ENCODE assay signal across 15 cellular contexts in the genomic region with DNA sequence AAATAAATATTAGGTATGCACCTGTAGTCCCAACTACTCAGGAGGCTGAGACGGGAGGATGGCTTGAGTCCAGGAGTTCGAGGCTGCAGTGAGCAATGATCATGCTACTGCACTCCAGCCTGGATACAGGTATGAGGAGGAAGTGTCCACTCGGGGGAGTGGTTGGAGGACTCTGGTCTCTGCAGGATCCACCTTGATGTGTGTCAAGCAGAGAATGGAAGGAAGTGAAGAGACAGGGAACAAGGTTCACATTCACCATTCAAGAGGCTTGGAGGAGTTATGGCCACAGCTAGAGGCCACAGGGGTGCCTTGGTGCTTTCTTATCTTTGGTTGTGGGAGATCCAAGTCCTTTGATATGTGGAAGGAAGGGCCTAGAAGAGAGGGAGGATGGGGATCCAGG. TPM values are rescaled to one million over a fixed set of nuclear protein-coding genes. Genes with fewer than 3 reads are reported as not detected.
DNase-seq lines count a peak whose midpoint lies in the region; ATAC-seq and TF ChIP-seq lines count a peak whose summit lies in the region.
"Had no signal": no experiment of that assay in that cellular context is flagged by ENCODE, and none has a peak within 500 bp of the region (broad histone marks: within the 10 kb centered on the region; RNA-seq: fewer than 3 reads in every experiment).

No MANE protein-coding gene starts in this region.

- H3K9me3 Mint-ChIP-seq in nephron, result no peaks in the 10 kb centered on the region
- no peaks in the 10 kb centered on the region for H3K9me3 Mint-ChIP-seq in type B pancreatic cell
- no peaks in the 10 kb centered on the region for H3K9me3 Mint-ChIP-seq in activated naive CD8-positive, alpha-beta T cell treated with anti-CD3 and anti-CD28 coated beads, Interleukin-2, amount 50 U/mL, for 24 hours
- H3K9me3 Mint-ChIP-seq: CD4-positive, alpha-beta memory T cell had no signal

- CTCF ChIA-PET in GM10248 (lab: Yijun Ruan, JAX), result interaction anchor here (5.8 kb wide), 1 partner anchor 54 kb away, joined by 59 read pairs; no protein-coding TSS in a partner anchor

- DNase-seq in ecto neural progenitor cell (ENCODE audit: low spot score) (peak; percentile 38), type B pancreatic cell (ENCODE audit: extremely low spot score, unreplicated experiment) (no peak), GM10248 (ENCODE audit: extremely low spot score) (no peak), left ventricle myocardium inferior (no peak)
- DNase-seq in activated naive CD8-positive, alpha-beta T cell treated with anti-CD3 and anti-CD28 coated beads, Interleukin-2, amount 50 U/mL, for 24 hours, result no peak
- DNase-seq: CD4-positive, alpha-beta memory T cell; GDM1; MG63; NCI-H1092 treated with DMSO at 0.1 percent for 48 hours; NCI-H1694 had no signal

- H3K27ac Mint-ChIP-seq in nephron (peak overlapping the region in 2 of 3 experiments; percentile 76 to 91), type B pancreatic cell (peak overlapping the region; percentile 98)
- no peak overlapping the region for H3K27ac Mint-ChIP-seq in activated naive CD8-positive, alpha-beta T cell treated with anti-CD3 and anti-CD28 coated beads, Interleukin-2, amount 50 U/mL, for 24 hours
- H3K27ac Mint-ChIP-seq: B cell, GM23338 had no signal

- no peaks in the 10 kb centered on the region for H3K36me3 Mint-ChIP-seq in nephron (ENCODE audit: low read depth)
- no peaks in the 10 kb centered on the region for H3K36me3 Mint-ChIP-seq in type B pancreatic cell
- no peaks in the 10 kb centered on the region for H3K36me3 Mint-ChIP-seq in activated naive CD8-positive, alpha-beta T cell treated with anti-CD3 and anti-CD28 coated beads, Interleukin-2, amount 50 U/mL, for 24 hours (ENCODE audit: low read depth)
- H3K36me3 Mint-ChIP-seq: CD4-positive, alpha-beta memory T cell had no signal

- H3K4me1 Mint-ChIP-seq in nephron (peaks cover 14% of the 10 kb centered on the region), type B pancreatic cell (ENCODE audit: unreplicated experiment) (peaks cover 14% of the 10 kb centered on the region)
- H3K4me1 Mint-ChIP-seq in activated naive CD8-positive, alpha-beta T cell treated with anti-CD3 and anti-CD28 coated beads, Interleukin-2, amount 50 U/mL, for 24 hours, result peaks cover 6% of the 10 kb centered on the region

- intact Hi-C loops in left ventricle myocardium inferior (cut with micrococcal nuclease), result no loop called here

- H3K27ac ChIP-seq in VCaP (peak overlapping the region; percentile 69), left ventricle myocardium inferior (replicated peaks) (no peak overlapping the region)
- H3K27ac ChIP-seq: KMS-11 had no signal

- no peaks in the 10 kb centered on the region for H3K36me3 ChIP-seq in left ventricle myocardium inferior
- H3K36me3 ChIP-seq: MG63 had no signal

- no peak for ATAC-seq in activated naive CD8-positive, alpha-beta T cell treated with anti-CD3 and anti-CD28 coated beads, Interleukin-2, amount 50 U/mL, for 24 hours

- TF ChIP-seq CTCF in VCaP (conservative IDR thresholded peaks at IDR 0.05) (no peak), nephron (IDR thresholded peaks at IDR 0.05; ENCODE audit: unreplicated experiment in 3 of 3) (no peak), type B pancreatic cell (conservative IDR thresholded peaks at IDR 0.05) (no peak), GM10248 (IDR thresholded peaks at IDR 0.05; ENCODE audit: control extremely low read depth, extremely low read depth, low read depth, missing control alignments) (no peak), left ventricle myocardium inferior (IDR thresholded peaks at IDR 0.05; ENCODE audit: borderline replicate concordance) (no peak)

- H3K27me3 ChIP-seq in left ventricle myocardium inferior (ENCODE audit: low read depth), result peaks cover 80% of the 10 kb centered on the region
- H3K27me3 ChIP-seq: MG63 had no signal

- H3K4me1 ChIP-seq in left ventricle myocardium inferior, result peaks cover 24% of the 10 kb centered on the region

- peak overlapping the region; percentile 40 to 73 (median 40) for H3K4me3 Mint-ChIP-seq in nephron
- H3K4me3 Mint-ChIP-seq in type B pancreatic cell, result no peak overlapping the region
- H3K4me3 Mint-ChIP-seq in activated naive CD8-positive, alpha-beta T cell treated with anti-CD3 and anti-CD28 coated beads, Interleukin-2, amount 50 U/mL, for 24 hours, result no peak overlapping the region
- H3K4me3 Mint-ChIP-seq: B cell; CD4-positive, alpha-beta memory T cell had no signal

- no peaks in the 10 kb centered on the region for H3K9me3 ChIP-seq in left ventricle myocardium inferior (replicated peaks)
- H3K9me3 ChIP-seq: MG63 had no signal

- POLR2A ChIA-PET in GM10248 (lab: Yijun Ruan, JAX), result no interaction called here

- H3K4me3 ChIP-seq in left ventricle myocardium inferior, result no peak overlapping the region
- H3K4me3 ChIP-seq: GM23338, MG63 had no signal

- H3K27me3 Mint-ChIP-seq in nephron (ENCODE audit: low read depth) (peaks cover 26% of the 10 kb centered on the region), type B pancreatic cell (peaks cover 16% of the 10 kb centered on the region)
- H3K27me3 Mint-ChIP-seq in activated naive CD8-positive, alpha-beta T cell treated with anti-CD3 and anti-CD28 coated beads, Interleukin-2, amount 50 U/mL, for 24 hours, result peaks cover 48% of the 10 kb centered on the region

RNA-seq across cellular contexts. Expression of a gene that starts 5.4 kb away (rescaled TPM):
- total RNA-seq in type B pancreatic cell (ENCODE audit: low replicate concordance), result 47.3 and 60.8 TPM in 2 replicates
- 8.5 TPM for total RNA-seq in left ventricle myocardium inferior

RNA-seq across cellular contexts. Expression of a gene that starts 40.6 kb away (rescaled TPM):
- total RNA-seq in type B pancreatic cell (ENCODE audit: low replicate concordance) (38.2 and 59.1 TPM in 2 replicates), left ventricle myocardium inferior (16.7 TPM)

RNA-seq across cellular contexts. Expression of a gene that starts 44.0 kb away (rescaled TPM):
- total RNA-seq in type B pancreatic cell (ENCODE audit: low replicate concordance) (56.1 and 60.3 TPM in 2 replicates), left ventricle myocardium inferior (57.0 TPM)

Comparison
In these comparisons a context has a peak if more than half of its experiments do, and no peak if none do; other contexts are left out.
1. H3K4me3 Mint-ChIP-seq: peak in nephron (3 of 3); none in type B pancreatic cell (single experiment) and activated naive CD8-positive, alpha-beta T cell treated with anti-CD3 and anti-CD28 coated beads, Interleukin-2, amount 50 U/mL, for 24 hours (single experiment).